21 cellular contexts compared by ENCODE assay signal in genomic region chr11:76576166-76576565, GRCh38.
"Had no signal": no experiment of that assay in that cellular context is flagged by ENCODE, and none has a peak within 500 bp of the region (broad histone marks: within the 10 kb centered on the region; RNA-seq: fewer than 3 reads in every experiment).

No MANE protein-coding gene starts in this region.

- H3K9me3 ChIP-seq: left lung, neutrophil, sigmoid colon, SK-N-SH, spleen, testis had no signal

- H3K4me3 ChIP-seq: left lung, sigmoid colon, spleen, testis had no signal

- DNase-seq: activated B cell treated with CpG ODN at 0.5 μM for 24 hours; activated CD4-positive, alpha-beta T cell treated with anti-CD3 and anti-CD28 coated beads for 48 hours; activated CD8-positive, alpha-beta T cell treated with anti-CD3 and anti-CD28 coated beads, Interleukin-2, amount 10 ng/mL, durations not matched to agents 7 days and 5 days; activated effector memory CD4-positive, alpha-beta T cell treated with Interleukin-2 at 50 U/mL for 16 hours; activated naive CD4-positive, alpha-beta T cell treated with anti-CD3 and anti-CD28 coated beads, Interleukin-2, amount 50 U/mL, for 16 hours; activated T-cell treated with anti-CD3 and anti-CD28 coated beads, Interleukin-2, amount 50 U/mL, for 24 hours; endodermal cell; foreskin keratinocyte; hypothalamus; islet precursor cell; left lung; naive thymus-derived CD8-positive, alpha-beta T cell; sigmoid colon; SK-N-SH; spleen; stimulated activated CD4-positive, alpha-beta T cell treated with anti-CD3 and anti-CD28 coated beads, Interleukin-4, amount 100 ng/mL, for 4 hours; T-helper 9 cell; testis had no signal

- H3K27ac ChIP-seq: neutrophil, testis had no signal

- ATAC-seq: activated CD8-positive, alpha-beta T cell treated with anti-CD3 and anti-CD28 coated beads, Interleukin-2, amount 10 ng/mL, durations not matched to agents 7 days and 5 days; foreskin keratinocyte; left lung; naive thymus-derived CD8-positive, alpha-beta T cell; stimulated activated memory B cell treated with anti-CD40 and anti-IgM and Interleukin-4, amounts not matched to agents 10 μg/mL and 1 μg/mL and 100 μg/mL, for 72 hours had no signal

- H3K4me3 Mint-ChIP-seq: activated B cell treated with CpG ODN at 0.5 μM for 24 hours; activated CD8-positive, alpha-beta T cell treated with anti-CD3 and anti-CD28 coated beads, Interleukin-2, amount 10 ng/mL, durations not matched to agents 7 days and 5 days; activated T-cell treated with anti-CD3 and anti-CD28 coated beads, Interleukin-2, amount 50 U/mL, for 24 hours; endodermal cell; memory B cell; naive thymus-derived CD8-positive, alpha-beta T cell; stimulated activated memory B cell treated with anti-CD40 and anti-IgM and Interleukin-4, amounts not matched to agents 10 μg/mL and 1 μg/mL and 100 μg/mL, for 72 hours had no signal

- H3K4me1 Mint-ChIP-seq: activated B cell treated with CpG ODN at 0.5 μM for 24 hours; memory B cell; naive thymus-derived CD8-positive, alpha-beta T cell had no signal

- H3K36me3 Mint-ChIP-seq: naive thymus-derived CD8-positive, alpha-beta T cell; stimulated activated memory B cell treated with anti-CD40 and anti-IgM and Interleukin-4, amounts not matched to agents 10 μg/mL and 1 μg/mL and 100 μg/mL, for 72 hours had no signal

- H3K36me3 ChIP-seq: left lung, neutrophil, sigmoid colon, spleen had no signal

- H3K9me2 ChIP-seq: SK-N-SH had no signal

- H3K27ac Mint-ChIP-seq: activated B cell treated with CpG ODN at 0.5 μM for 24 hours; activated CD8-positive, alpha-beta T cell treated with anti-CD3 and anti-CD28 coated beads, Interleukin-2, amount 10 ng/mL, durations not matched to agents 7 days and 5 days; activated T-cell treated with anti-CD3 and anti-CD28 coated beads, Interleukin-2, amount 50 U/mL, for 24 hours; endodermal cell; memory B cell; stimulated activated memory B cell treated with anti-CD40 and anti-IgM and Interleukin-4, amounts not matched to agents 10 μg/mL and 1 μg/mL and 100 μg/mL, for 72 hours had no signal

- H3K9me3 Mint-ChIP-seq: activated B cell treated with CpG ODN at 0.5 μM for 24 hours; activated T-cell treated with anti-CD3 and anti-CD28 coated beads, Interleukin-2, amount 50 U/mL, for 24 hours; memory B cell; naive thymus-derived CD8-positive, alpha-beta T cell; stimulated activated memory B cell treated with anti-CD40 and anti-IgM and Interleukin-4, amounts not matched to agents 10 μg/mL and 1 μg/mL and 100 μg/mL, for 72 hours had no signal

- H3K27me3 ChIP-seq: foreskin keratinocyte, left lung, neutrophil, sigmoid colon, testis had no signal
